In the genomic region with DNA sequence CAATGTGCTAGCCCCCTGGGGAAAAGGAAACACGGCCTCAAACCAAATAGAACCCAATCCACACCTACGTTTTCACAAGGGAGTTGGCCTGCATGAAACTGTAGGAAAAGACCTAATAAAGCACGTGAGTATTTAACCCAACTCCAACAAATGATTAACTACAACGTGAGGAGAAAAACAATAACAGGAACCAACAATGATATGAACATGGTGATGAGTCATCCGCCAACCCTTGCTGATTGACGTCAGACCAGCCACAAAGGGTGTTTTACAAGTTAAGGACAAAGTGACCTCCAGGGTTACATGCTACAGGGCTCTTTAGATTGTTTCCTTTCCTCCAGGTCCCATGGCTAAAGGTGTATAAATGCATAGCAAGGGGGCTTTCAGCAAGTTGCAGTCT, we compare ENCODE assay signal across 1 cellular context.
TF ChIP-seq lines count a peak whose summit lies in the region.

No MANE protein-coding gene starts in this region.

TF ChIP-seq in SK-N-SH, 30 proteins besides CTCF, POLR2A, EP300 and RAD21 (continued from another document):
- TF ChIP-seq, protein P1, sequence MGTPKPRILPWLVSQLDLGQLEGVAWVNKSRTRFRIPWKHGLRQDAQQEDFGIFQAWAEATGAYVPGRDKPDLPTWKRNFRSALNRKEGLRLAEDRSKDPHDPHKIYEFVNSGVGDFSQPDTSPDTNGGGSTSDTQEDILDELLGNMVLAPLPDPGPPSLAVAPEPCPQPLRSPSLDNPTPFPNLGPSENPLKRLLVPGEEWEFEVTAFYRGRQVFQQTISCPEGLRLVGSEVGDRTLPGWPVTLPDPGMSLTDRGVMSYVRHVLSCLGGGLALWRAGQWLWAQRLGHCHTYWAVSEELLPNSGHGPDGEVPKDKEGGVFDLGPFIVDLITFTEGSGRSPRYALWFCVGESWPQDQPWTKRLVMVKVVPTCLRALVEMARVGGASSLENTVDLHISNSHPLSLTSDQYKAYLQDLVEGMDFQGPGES (IDR thresholded peaks at IDR 0.05; ENCODE audit: low read depth, low read length), result no peak
